26 cellular contexts compared by ENCODE assay signal in genomic region chr12:111262277-111262676, GRCh38.
A peak's percentile ranks its signal among the peaks of the same experiment; 100 is the strongest.
DNase-seq lines count a peak whose midpoint lies in the region; ATAC-seq, FAIRE-seq and TF ChIP-seq lines count a peak whose summit lies in the region.
"Had no signal": no experiment of that assay in that cellular context is flagged by ENCODE, and none has a peak within 500 bp of the region (broad histone marks: within the 10 kb centered on the region; RNA-seq: fewer than 3 reads in every experiment).

No MANE protein-coding gene starts in this region.

- no peak overlapping the region for H3K18ac ChIP-seq in H1 (ENCODE audit: extremely low read depth, low read length)

- DNase-seq in WTC11 (ENCODE audit: low spot score) (no peak), H1 (ENCODE audit: low read depth in 1 of 2, low spot score in 2 of 2) (no peak), OCI-M2 (lab: John Stamatoyannopoulos, UW; ENCODE audit: unreplicated experiment) (no peak), left lung (no peak)
- no peak for DNase-seq in activated CD4-positive, alpha-beta T cell treated with anti-CD3 and anti-CD28 coated beads for 4 hours
- DNase-seq: 8988T; ACHN; BE2C; C1 segment of cervical spinal cord; CD4-positive, alpha-beta memory T cell; CD4-positive, CD25-positive, alpha-beta regulatory T cell; CD8-positive, alpha-beta memory T cell; COR-L47; DMS 273 treated with DMSO at 0.1 percent for 48 hours; DMS153; DMS53; DMS79; DND-41; EL; GDM1 had no signal

- POLR2A ChIA-PET in WTC11 (lab: Charles Lee) (no interaction called here), H1 (lab: Charles Lee; ENCODE audit: partially characterized antibody) (interaction anchor here (1.0 kb wide), 1 partner anchor 10 kb away, joined by 3 read pairs; no protein-coding TSS in a partner anchor)

- no peaks in the 10 kb centered on the region for H3K79me1 ChIP-seq in H1 (ENCODE audit: low read depth, low read length)

- H2BK120ac ChIP-seq in H1 (replicated peaks; ENCODE audit: low read depth, low read length) = no peak overlapping the region

- no peak overlapping the region for H2BK20ac ChIP-seq in H1 (ENCODE audit: low read length)

- H3K4me1 Mint-ChIP-seq in WTC11 = no peaks in the 10 kb centered on the region
- H3K4me1 Mint-ChIP-seq: CD4-positive, alpha-beta memory T cell; CD8-positive, alpha-beta memory T cell had no signal

- no peak overlapping the region for H3K14ac ChIP-seq in H1 (ENCODE audit: insufficient read length)

- H3K4me3 ChIP-seq in H1 (ENCODE audit: extremely low read depth in 1 of 4, insufficient read depth in 2 of 4, low read depth in 3 of 4, low read length in 4 of 4) = no peak overlapping the region
- no peak overlapping the region for H3K4me3 ChIP-seq in left lung
- H3K4me3 ChIP-seq: BLaER1, GM12878 had no signal

- H2AK5ac ChIP-seq in H1 (ENCODE audit: low read depth, low read length) = no peak overlapping the region

- no peaks in the 10 kb centered on the region; the same call in 1 of the 2 replicates for H3K27me3 Mint-ChIP-seq in WTC11 (ENCODE audit: low read depth)

- ATAC-seq in WTC11 = no peak
- no peak for ATAC-seq in left lung
- ATAC-seq: GM12878 had no signal

- H4K8ac ChIP-seq in H1 (ENCODE audit: extremely low read depth, insufficient read depth, low read length) = no peak overlapping the region

- H3K9me3 Mint-ChIP-seq in WTC11 = no peaks in the 10 kb centered on the region
- H3K9me3 Mint-ChIP-seq: CD4-positive, alpha-beta memory T cell; CD4-positive, CD25-positive, alpha-beta regulatory T cell; CD8-positive, alpha-beta memory T cell had no signal

- 95% methylated on average over 3 of the region's 4 CpGs; no CpG with 5 or more reads in 1 of the 2 experiments for WGBS in H1 (ENCODE audit: extremely low coverage in 1 of 2, insufficient coverage in 1 of 2, insufficient read length in 1 of 2, insufficient replicate concordance in 2 of 2, low coverage in 1 of 2, low lambda C conversion rate in 2 of 2, missing lambda C conversion rate in 1 of 2), 2 experiments

- H3K27ac Mint-ChIP-seq in WTC11 = peak overlapping the region; percentile 69; the same call in 1 of the 2 replicates
- H3K27ac Mint-ChIP-seq: CD4-positive, CD25-positive, alpha-beta regulatory T cell; CD8-positive, alpha-beta memory T cell had no signal

- H3K36me3 ChIP-seq in H1 (ENCODE audit: control insufficient read depth in 2 of 4, insufficient read depth in 4 of 4, low read length in 3 of 4) = no peaks in the 10 kb centered on the region
- H3K36me3 ChIP-seq in left lung = no peaks in the 10 kb centered on the region
- H3K36me3 ChIP-seq: BE2C, BLaER1 had no signal

- intact Hi-C loops in left lung (cut with DNase I) = no loop called here

- no peak overlapping the region for H2BK12ac ChIP-seq in H1 (ENCODE audit: low read depth, low read length)

- H3K27me3 ChIP-seq in H1 (replicated peaks in 1 of 4; ENCODE audit: control insufficient read depth in 3 of 4, extremely low read depth in 1 of 4, insufficient read depth in 3 of 4, low read length in 3 of 4) (no peaks in the 10 kb centered on the region), left lung (peaks cover 0 to 13% of the 10 kb centered on the region in 2 donors)
- H3K27me3 ChIP-seq: BE2C, BLaER1 had no signal

- FAIRE-seq in H1 (lab: Jason Lieb, UNC) = no peak
- FAIRE-seq: A204.1, GM12878, GM12892, GM18507 had no signal

- no peak overlapping the region for H3K56ac ChIP-seq in H1 (replicated peaks; ENCODE audit: insufficient read length, low read depth, low read length)

- CTCF ChIA-PET in WTC11 (lab: Charles Lee) (interaction anchor here (3.8 kb wide), 1 partner anchor 37 kb away, joined by 23 read pairs; no protein-coding TSS in a partner anchor), H1 (lab: Charles Lee; ENCODE audit: partially characterized antibody) (interaction anchor here (0.6 to 20.5 kb wide), 6 partner anchors 12 to 750 kb away, joined by 3 to 285 read pairs (median 24); no protein-coding TSS in a partner anchor)

- no peak overlapping the region for H4K5ac ChIP-seq in H1 (ENCODE audit: insufficient read length, low read depth, low read length)

- no peaks in the 10 kb centered on the region for H3K79me2 ChIP-seq in H1 (ENCODE audit: control insufficient read depth in 1 of 2, insufficient read depth in 2 of 2, low read length in 2 of 2)

- TF ChIP-seq CTCF in WTC11 (IDR thresholded peaks at IDR 0.05) (no peak), H1 (IDR thresholded peaks at IDR 0.05; ENCODE audit: control extremely low read depth in 1 of 3, insufficient read depth in 1 of 3, low read depth in 1 of 3, low read length in 3 of 3) (no peak), left lung (IDR thresholded peaks at IDR 0.05) (no peak)

- no peak for TF ChIP-seq RAD21 in H1 (IDR thresholded peaks at IDR 0.05 in 1 of 2, conservative IDR thresholded peaks at IDR 0.05 in 1 of 2; ENCODE audit: low read depth in 2 of 2, low read length in 2 of 2)

- peak overlapping the region; percentile 42 for H4K91ac ChIP-seq in H1 (replicated peaks; ENCODE audit: insufficient read length, low read length)

- TF ChIP-seq EP300 in H1 (IDR thresholded peaks at IDR 0.05; ENCODE audit: borderline replicate concordance in 1 of 2, low read depth in 2 of 2, low read length in 2 of 2) = no peak

- no peak overlapping the region for H3K27ac ChIP-seq in H1 (ENCODE audit: low read depth, low read length)
- H3K27ac ChIP-seq in left lung = no peak overlapping the region
- H3K27ac ChIP-seq: BLaER1 had no signal

- H3K23me2 ChIP-seq in H1 (ENCODE audit: low read depth, low read length) = no peaks in the 10 kb centered on the region

- no peak for TF ChIP-seq POLR2A in H1 (IDR thresholded peaks at IDR 0.05; ENCODE audit: control extremely low read depth in 1 of 2, low read depth in 2 of 2, low read length in 2 of 2)

- H3K9ac ChIP-seq in H1 (replicated peaks in 1 of 4; ENCODE audit: extremely low read depth in 1 of 4, low read depth in 3 of 4, low read length in 3 of 4) = no peak overlapping the region
- H3K9ac ChIP-seq: BLaER1 had no signal

- peaks cover 0 to 2% of the 10 kb centered on the region in 2 experiments for H4K20me1 ChIP-seq in H1 (replicated peaks in 1 of 2; ENCODE audit: control insufficient read depth in 1 of 2, insufficient read depth in 2 of 2, low read length in 2 of 2)
- H4K20me1 ChIP-seq: BLaER1 had no signal

- H2BK15ac ChIP-seq in H1 (ENCODE audit: low read length) = no peak overlapping the region

- H3K4me3 Mint-ChIP-seq in WTC11 = no peak overlapping the region
- H3K4me3 Mint-ChIP-seq: CD14-positive monocyte; CD4-positive, alpha-beta memory T cell; CD4-positive, CD25-positive, alpha-beta regulatory T cell; CD8-positive, alpha-beta memory T cell had no signal

- H3K23ac ChIP-seq in H1 (ENCODE audit: insufficient read length) = no peak overlapping the region

- no peak overlapping the region for H3K4me2 ChIP-seq in H1 (ENCODE audit: insufficient read depth in 1 of 2, low read depth in 2 of 2, low read length in 2 of 2)
- H3K4me2 ChIP-seq: BLaER1 had no signal

- no peak overlapping the region for H2AFZ ChIP-seq in H1 (ENCODE audit: low read length)

- H3K9me3 ChIP-seq in H1 (ENCODE audit: insufficient read depth in 2 of 2, low read depth in 1 of 2, low read length in 1 of 2) (no peaks in the 10 kb centered on the region), left lung (no peaks in the 10 kb centered on the region)
- H3K9me3 ChIP-seq: BE2C, BLaER1 had no signal

- H3K36me3 Mint-ChIP-seq in WTC11 = no peaks in the 10 kb centered on the region
- H3K36me3 Mint-ChIP-seq: CD14-positive monocyte; CD4-positive, alpha-beta memory T cell; CD4-positive, CD25-positive, alpha-beta regulatory T cell; CD8-positive, alpha-beta memory T cell had no signal

- no peak overlapping the region for H3K4ac ChIP-seq in H1 (replicated peaks; ENCODE audit: insufficient read length, low read depth, low read length)

- no peak overlapping the region for H2BK5ac ChIP-seq in H1 (ENCODE audit: low read depth, low read length)

- H3K4me1 ChIP-seq in H1 (replicated peaks in 1 of 4; ENCODE audit: control insufficient read depth in 3 of 4, insufficient read depth in 4 of 4, low read length in 3 of 4) = no peaks in the 10 kb centered on the region
- no peaks in the 10 kb centered on the region for H3K4me1 ChIP-seq in left lung
- H3K4me1 ChIP-seq: BE2C had no signal

TF ChIP-seq in WTC11, 78 proteins besides CTCF, POLR2A, EP300 and RAD21 (continues in another document):
- TF ChIP-seq ATF3 (CRISPR knock-in tag; conservative IDR thresholded peaks at IDR 0.05) (no peak), GABPB1 (CRISPR knock-in tag; IDR thresholded peaks at IDR 0.05) (no peak), GRHL2 (CRISPR knock-in tag; IDR thresholded peaks at IDR 0.05; ENCODE audit: insufficient replicate concordance, severe bottlenecking) (no peak), HMGA2 (CRISPR knock-in tag; IDR thresholded peaks at IDR 0.05) (no peak), ZNF138 (CRISPR knock-in tag; conservative IDR thresholded peaks at IDR 0.05) (no peak), TP53 (CRISPR knock-in tag; IDR thresholded peaks at IDR 0.05) (no peak)

TF ChIP-seq in H1, 55 proteins besides CTCF, POLR2A, EP300 and RAD21 (continues in another document):
- TF ChIP-seq TAF1 (IDR thresholded peaks at IDR 0.05; ENCODE audit: low read depth, low read length) (no peak), NRF1 (IDR thresholded peaks at IDR 0.05; ENCODE audit: low read depth, low read length) (no peak), SIN3A (conservative IDR thresholded peaks at IDR 0.05 in 1 of 2, IDR thresholded peaks at IDR 0.05 in 1 of 2; ENCODE audit: low read depth in 1 of 2, low read length in 2 of 2) (no peak), HDAC6 (IDR thresholded peaks at IDR 0.05; ENCODE audit: low read depth, low read length) (no peak), HDAC2 (IDR thresholded peaks at IDR 0.05; ENCODE audit: borderline replicate concordance in 1 of 2, low read depth in 2 of 2, low read length in 2 of 2) (no peak), YY1 (IDR thresholded peaks at IDR 0.05; ENCODE audit: low read depth, low read length) (no peak), TBP (IDR thresholded peaks at IDR 0.05; ENCODE audit: low read depth, low read length) (no peak), USF2 (IDR thresholded peaks at IDR 0.05; ENCODE audit: low read length) (no peak), MAX (IDR thresholded peaks at IDR 0.05) (no peak), BCL11A (IDR thresholded peaks at IDR 0.05; ENCODE audit: low read depth in 2 of 2, low read length in 2 of 2) (no peak), JUN (IDR thresholded peaks at IDR 0.05; ENCODE audit: low read depth, low read length) (no peak), GABPA (IDR thresholded peaks at IDR 0.05; ENCODE audit: borderline replicate concordance, insufficient read depth, low read length) (no peak)
